ENCODE assay signal across 12 cellular contexts in the genomic region with DNA sequence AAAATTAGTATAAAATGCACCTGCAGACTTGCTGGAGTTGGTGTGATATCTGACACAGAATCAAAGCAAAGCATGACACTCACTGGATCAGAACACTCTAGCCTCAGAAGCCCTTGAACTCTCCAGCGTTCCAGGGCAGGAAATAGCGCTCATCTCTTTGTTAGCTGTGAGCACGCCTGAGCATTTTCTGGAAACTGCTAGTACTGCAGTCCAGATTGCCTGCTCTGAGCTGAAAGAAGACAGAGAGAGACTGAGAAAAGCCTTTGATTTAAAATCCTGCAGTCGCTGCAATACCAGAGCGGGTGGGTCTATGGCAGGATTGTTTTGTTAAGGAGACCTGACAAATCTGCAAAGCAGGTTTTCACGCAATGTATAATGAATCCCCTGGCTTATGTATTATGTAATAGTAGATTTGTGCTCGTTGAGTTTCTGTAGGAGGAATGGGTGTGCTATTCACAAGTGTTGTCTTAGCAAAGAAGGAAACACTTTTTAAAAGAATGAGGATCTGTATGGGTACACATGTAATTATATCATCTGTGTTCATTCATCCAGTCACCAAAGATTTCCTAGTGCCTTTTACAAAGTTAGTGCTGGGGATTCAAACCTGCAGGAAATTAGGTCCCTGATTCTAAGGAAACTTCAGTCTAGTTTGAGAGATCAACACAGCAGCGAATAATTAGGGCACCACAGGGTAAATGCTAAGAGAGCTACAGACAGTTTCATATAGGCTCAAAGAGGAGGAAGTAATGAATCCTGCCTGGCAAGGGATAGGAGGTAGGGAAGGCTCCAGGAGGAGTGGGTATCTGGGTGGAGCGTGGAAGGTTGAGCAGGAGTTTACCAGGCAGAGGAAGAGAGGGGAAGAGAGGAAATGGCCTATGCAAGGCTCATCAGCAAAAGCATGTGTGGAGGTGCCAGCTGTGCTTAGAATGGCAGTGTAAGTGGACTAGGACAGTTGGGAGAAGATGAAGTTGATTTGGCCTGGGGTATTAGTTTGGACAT. TPM values are rescaled to one million over a fixed set of nuclear protein-coding genes. Genes with fewer than 3 reads are reported as not detected.
DNase-seq lines count a peak whose midpoint lies in the region; ATAC-seq and TF ChIP-seq lines count a peak whose summit lies in the region.
"Had no signal": no experiment of that assay in that cellular context is flagged by ENCODE, and none has a peak within 500 bp of the region (broad histone marks: within the 10 kb centered on the region; RNA-seq: fewer than 3 reads in every experiment).

No MANE protein-coding gene starts in this region.

- H3K36me3 Mint-ChIP-seq in CD4-positive, alpha-beta memory T cell = no peaks in the 10 kb centered on the region
- H3K36me3 Mint-ChIP-seq: CD4-positive, CD25-positive, alpha-beta regulatory T cell had no signal

- H3K4me3 Mint-ChIP-seq in CD4-positive, alpha-beta memory T cell = no peak overlapping the region
- H3K4me3 Mint-ChIP-seq: CD4-positive, CD25-positive, alpha-beta regulatory T cell had no signal

- ATAC-seq in foreskin keratinocyte = no peak
- ATAC-seq in HG03342 (IDR thresholded peaks at IDR 0.05; ENCODE audit: unreplicated experiment) = no peak

- no TSS peak for BruUV-seq in PC-9 (replicated peaks; lab: Mats Ljungman, UMichigan)

- H3K4me1 ChIP-seq in PC-9 (replicated peaks; ENCODE audit: insufficient read depth) = peaks cover 10% of the 10 kb centered on the region; the same call in 1 of the 2 replicates
- no peaks in the 10 kb centered on the region for H3K4me1 ChIP-seq in foreskin keratinocyte
- no peaks in the 10 kb centered on the region for H3K4me1 ChIP-seq in CD4-positive, alpha-beta memory T cell (ENCODE audit: insufficient read depth, low read length)
- H3K4me1 ChIP-seq: uterus had no signal

- 0 out of 2 replicates have a peak overlapping the region, but pooled peaks have one; percentile 16 for H2AFZ ChIP-seq in PC-9

- no peaks in the 10 kb centered on the region for H3K79me2 ChIP-seq in PC-9 (ENCODE audit: low read depth)

- no peak overlapping the region for H3K27ac Mint-ChIP-seq in CD4-positive, alpha-beta memory T cell
- H3K27ac Mint-ChIP-seq: CD4-positive, CD25-positive, alpha-beta regulatory T cell had no signal

- H3K27ac ChIP-seq in PC-9 = no peak overlapping the region
- no peak overlapping the region for H3K27ac ChIP-seq in foreskin keratinocyte
- no peak overlapping the region for H3K27ac ChIP-seq in CD4-positive, alpha-beta memory T cell (ENCODE audit: low read depth, low read length)
- H3K27ac ChIP-seq: uterus had no signal

- POLR2A ChIA-PET in BJ (lab: Charles Lee) = no interaction called here
- POLR2A ChIA-PET in PC-9 (lab: Charles Lee; ENCODE audit: unreplicated experiment) = no interaction called here
- POLR2A ChIA-PET in CD4-positive, alpha-beta memory T cell (lab: Charles Lee; ENCODE audit: partially characterized antibody) = no interaction called here

- H3K4me1 Mint-ChIP-seq in CD4-positive, alpha-beta memory T cell = no peaks in the 10 kb centered on the region
- H3K4me1 Mint-ChIP-seq: CD4-positive, CD25-positive, alpha-beta regulatory T cell had no signal

- no peaks in the 10 kb centered on the region for H3K9me2 ChIP-seq in PC-9 (ENCODE audit: insufficient read depth)

- TF ChIP-seq CTCF in BJ (IDR thresholded peaks at IDR 0.05; ENCODE audit: insufficient read depth, low read depth, low read length) (peak; percentile 16; the same call in 1 of the 2 replicates), PC-9 (conservative IDR thresholded peaks at IDR 0.05) (no peak), fibroblast of pulmonary artery (IDR thresholded peaks at IDR 0.05; ENCODE audit: low read length, missing control alignments) (peak; percentile 10), foreskin keratinocyte (conservative IDR thresholded peaks at IDR 0.05) (no peak)

- H3K27me3 Mint-ChIP-seq in CD4-positive, alpha-beta memory T cell = peaks cover 7 to 8% of the 10 kb centered on the region in 2 donors

- CTCF ChIA-PET in BJ (lab: Yijun Ruan, JAX) = interaction anchor here (0.8 to 2.2 kb wide), 7 partner anchors 8 to 212 kb away, joined by 3 to 7 read pairs (median 4); no protein-coding TSS in a partner anchor
- CTCF ChIA-PET in PC-9 (lab: Charles Lee) = no interaction called here
- CTCF ChIA-PET in CD4-positive, alpha-beta memory T cell (lab: Charles Lee; ENCODE audit: partially characterized antibody) = no interaction called here

- H3K4me2 ChIP-seq in PC-9 = 0 out of 2 replicates have a peak overlapping the region, but pooled peaks have one; percentile 1

- H3K27me3 ChIP-seq in BJ (ENCODE audit: control insufficient read depth, insufficient read depth, low read length) = peaks cover 7% of the 10 kb centered on the region
- H3K27me3 ChIP-seq in PC-9 (ENCODE audit: insufficient read depth, low read depth) = no peaks in the 10 kb centered on the region
- peaks cover 7% of the 10 kb centered on the region for H3K27me3 ChIP-seq in foreskin keratinocyte
- peaks cover 6% of the 10 kb centered on the region for H3K27me3 ChIP-seq in CD4-positive, alpha-beta memory T cell (ENCODE audit: insufficient read depth, low read length)
- H3K27me3 ChIP-seq: uterus had no signal

- no peak for DNase-seq in BJ (ENCODE audit: low read depth)
- DNase-seq in PC-9 = peak in 1 of 2 experiments; percentile 51
- peak; percentile 21 for DNase-seq in fibroblast of pulmonary artery (ENCODE audit: low read depth)
- DNase-seq in middle frontal gyrus (ENCODE audit: extremely low spot score, low spot score) = peak; percentile 59
- DNase-seq in GM19240 (ENCODE audit: insufficient read length, low spot score) = no peak
- no peak for DNase-seq in foreskin keratinocyte
- DNase-seq in CD4-positive, alpha-beta memory T cell = no peak
- DNase-seq: CD4-positive, CD25-positive, alpha-beta regulatory T cell; NCI-H1436; RPMI8226; uterus had no signal

- H3F3A ChIP-seq in PC-9 (ENCODE audit: insufficient read depth, low read depth) = no peaks in the 10 kb centered on the region

- H3K36me3 ChIP-seq in BJ (ENCODE audit: control insufficient read depth, insufficient read depth, low read length) (no peaks in the 10 kb centered on the region), PC-9 (ENCODE audit: low read depth) (no peaks in the 10 kb centered on the region)
- H3K36me3 ChIP-seq in CD4-positive, alpha-beta memory T cell (ENCODE audit: insufficient read depth, low read length) = no peaks in the 10 kb centered on the region
- H3K36me3 ChIP-seq: uterus had no signal

- H3K9me3 ChIP-seq in PC-9 (ENCODE audit: insufficient read depth, low read depth) = no peaks in the 10 kb centered on the region
- no peaks in the 10 kb centered on the region for H3K9me3 ChIP-seq in CD4-positive, alpha-beta memory T cell (ENCODE audit: control insufficient read depth in 1 of 2, low read length in 2 of 2)
- H3K9me3 ChIP-seq: uterus had no signal

- H3K9me3 Mint-ChIP-seq in CD4-positive, alpha-beta memory T cell = no peaks in the 10 kb centered on the region
- H3K9me3 Mint-ChIP-seq: CD4-positive, CD25-positive, alpha-beta regulatory T cell had no signal

- H3K4me3 ChIP-seq in BJ (ENCODE audit: low read depth, low read length) (no peak overlapping the region), PC-9 (no peak overlapping the region), fibroblast of pulmonary artery (replicated peaks; ENCODE audit: low read depth, low read length) (no peak overlapping the region)
- no peak overlapping the region for H3K4me3 ChIP-seq in CD4-positive, alpha-beta memory T cell (ENCODE audit: low read length in 2 of 2)
- H3K4me3 ChIP-seq: uterus had no signal

- intact Hi-C loops in PC-9 (cut with micrococcal nuclease; ENCODE audit: unreplicated experiment) = no loop called here
- intact Hi-C loops in CD4-positive, alpha-beta memory T cell (cut with micrococcal nuclease) = no loop called here

- H4K20me1 ChIP-seq in PC-9 (ENCODE audit: insufficient read depth) = no peaks in the 10 kb centered on the region

RNA-seq across cellular contexts. Expression of gene MGLL, which starts 26.1 kb away (rescaled TPM):
- polyA plus RNA-seq in BJ (2011; rRNA removed) (67.1 and 108 TPM in 2 replicates), foreskin keratinocyte (37.9 and 39.9 TPM in 2 replicates)
- polyA minus RNA-seq in BJ (2011; rRNA and poly(A)+ RNA removed) = 55.3 and 70.4 TPM in 2 replicates
- total RNA-seq in PC-9 (2021) (28.2 and 30.7 TPM in 2 replicates), foreskin keratinocyte (48.7 and 54.9 TPM in 2 replicates)
- total RNA-seq in CD4-positive, alpha-beta memory T cell = 1 to 10 TPM; 2.4 to 4.8 TPM
- polyA plus RNA-seq in CD4-positive, alpha-beta memory T cell = 1 to 10 TPM in 1 of 2 donors, under 1 TPM in 1; 0.77 to 2.2 TPM

Comparison
In these comparisons a context has a peak if more than half of its experiments do, and no peak if none do; other contexts are left out.
1. DNase-seq: peak in fibroblast of pulmonary artery (single experiment) and middle frontal gyrus (single experiment); none in BJ (single experiment), GM19240 (single experiment), foreskin keratinocyte (0 of 2) and CD4-positive, alpha-beta memory T cell (0 of 5).
2. CTCF ChIP-seq: peak in BJ (single experiment) and fibroblast of pulmonary artery (single experiment); none in PC-9 (single experiment) and foreskin keratinocyte (single experiment).